Comparison of ENCODE assay signal across 10 cellular contexts in the genomic region with DNA sequence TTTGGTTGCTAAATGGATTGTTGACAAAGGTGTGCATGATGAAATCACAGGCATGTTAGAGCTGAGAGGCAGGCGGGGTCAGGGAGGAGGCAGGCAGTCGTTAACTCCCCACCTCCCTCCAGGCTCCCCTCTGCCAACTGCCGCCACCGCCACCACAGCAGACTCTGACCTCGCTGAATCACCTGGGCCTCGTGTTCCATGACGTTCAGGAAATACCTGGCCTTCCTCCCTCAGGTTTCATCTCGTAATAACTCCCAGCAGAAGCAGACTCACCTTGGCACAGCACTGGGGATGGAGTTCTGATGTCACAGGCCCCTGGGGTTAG.
A peak's percentile ranks its signal among the peaks of the same experiment; 100 is the strongest.
DNase-seq lines count a peak whose midpoint lies in the region; ATAC-seq and TF ChIP-seq lines count a peak whose summit lies in the region.
"Had no signal": no experiment of that assay in that cellular context is flagged by ENCODE, and none has a peak within 500 bp of the region (broad histone marks: within the 10 kb centered on the region; RNA-seq: fewer than 3 reads in every experiment).

No MANE protein-coding gene starts in this region.

- H3K27me3 Mint-ChIP-seq in naive thymus-derived CD8-positive, alpha-beta T cell = no peaks in the 10 kb centered on the region
- peaks cover under 1 to 6% (median 3%) of the 10 kb centered on the region in 3 donors for H3K27me3 Mint-ChIP-seq in CD14-positive monocyte (ENCODE audit: low read depth in 3 of 3)
- peaks cover 0 to 17% of the 10 kb centered on the region in 2 donors for H3K27me3 Mint-ChIP-seq in effector memory CD8-positive, alpha-beta T cell

- no peak overlapping the region for H3K4me3 Mint-ChIP-seq in naive thymus-derived CD8-positive, alpha-beta T cell
- no peak overlapping the region for H3K4me3 Mint-ChIP-seq in CD14-positive monocyte
- no peak overlapping the region for H3K4me3 Mint-ChIP-seq in effector memory CD8-positive, alpha-beta T cell
- H3K4me3 Mint-ChIP-seq: activated T-helper 17 cell treated with anti-CD3 and anti-CD28 coated beads, Interleukin-2, amount 50 U/mL, for 72 hours had no signal

- TF ChIP-seq CTCF in epithelial cell of esophagus (IDR thresholded peaks at IDR 0.05; ENCODE audit: insufficient read depth, low read depth, low read length, missing control alignments) (no peak), CD14-positive monocyte (IDR thresholded peaks at IDR 0.05) (no peak)

- POLR2A ChIA-PET in naive thymus-derived CD8-positive, alpha-beta T cell (lab: Charles Lee) = no interaction called here

- DNase-seq in HPDE6-E6E7 (ENCODE audit: extremely low spot score) (peak; percentile 59), NCI-H2196 treated with DMSO at 0.1 percent for 48 hours (lab: John Stamatoyannopoulos, UW; ENCODE audit: unreplicated experiment) (peak; percentile 26), epithelial cell of esophagus (ENCODE audit: low read depth) (peak; percentile 99), mucosa of gallbladder (ENCODE audit: low spot score) (peak; percentile 87), NCI-H128 (lab: John Stamatoyannopoulos, UW; ENCODE audit: unreplicated experiment) (no peak), CD14-positive monocyte (ENCODE audit: low spot score) (no peak)
- no peak for DNase-seq in naive thymus-derived CD8-positive, alpha-beta T cell
- DNase-seq in effector memory CD8-positive, alpha-beta T cell = no peak
- DNase-seq: GDM1 had no signal

- intact Hi-C loops in CD14-positive monocyte (cut with micrococcal nuclease) = loop anchor here in 1 of 2 donors (10.0 kb wide), 1 partner anchor 514 kb away; the partner anchor contains the start of gene SLC7A1

- no peak overlapping the region for H3K4me3 ChIP-seq in epithelial cell of esophagus (ENCODE audit: low read length)

- no peak for ATAC-seq in naive thymus-derived CD8-positive, alpha-beta T cell
- no peak for ATAC-seq in effector memory CD8-positive, alpha-beta T cell (replicated peaks)
- ATAC-seq: activated T-helper 17 cell treated with anti-CD3 and anti-CD28 coated beads, Interleukin-2, amount 50 U/mL, for 72 hours had no signal

- H3K27ac Mint-ChIP-seq in naive thymus-derived CD8-positive, alpha-beta T cell = peak overlapping the region in 2 of 10 donors; percentile 39 to 68
- H3K27ac Mint-ChIP-seq in CD14-positive monocyte = no peak overlapping the region
- no peak overlapping the region for H3K27ac Mint-ChIP-seq in effector memory CD8-positive, alpha-beta T cell
- H3K27ac Mint-ChIP-seq: activated T-helper 17 cell treated with anti-CD3 and anti-CD28 coated beads, Interleukin-2, amount 50 U/mL, for 72 hours had no signal

- H3K36me3 Mint-ChIP-seq in naive thymus-derived CD8-positive, alpha-beta T cell = no peaks in the 10 kb centered on the region
- H3K36me3 Mint-ChIP-seq in CD14-positive monocyte = no peaks in the 10 kb centered on the region
- H3K36me3 Mint-ChIP-seq in effector memory CD8-positive, alpha-beta T cell (ENCODE audit: insufficient read depth) = peaks cover 5% of the 10 kb centered on the region

- peaks cover 7 to 11% (median 9%) of the 10 kb centered on the region in 4 donors for H3K4me1 Mint-ChIP-seq in naive thymus-derived CD8-positive, alpha-beta T cell
- peaks cover 37% of the 10 kb centered on the region for H3K4me1 Mint-ChIP-seq in CD14-positive monocyte
- peaks cover 3 to 12% of the 10 kb centered on the region in 2 donors for H3K4me1 Mint-ChIP-seq in effector memory CD8-positive, alpha-beta T cell (ENCODE audit: low read depth in 2 of 2)

- no peaks in the 10 kb centered on the region for H3K9me3 Mint-ChIP-seq in naive thymus-derived CD8-positive, alpha-beta T cell
- H3K9me3 Mint-ChIP-seq in CD14-positive monocyte = peaks cover 0 to 2% (median 0%) of the 10 kb centered on the region in 7 donors
- H3K9me3 Mint-ChIP-seq in effector memory CD8-positive, alpha-beta T cell = no peaks in the 10 kb centered on the region
- H3K9me3 Mint-ChIP-seq: activated T-helper 17 cell treated with anti-CD3 and anti-CD28 coated beads, Interleukin-2, amount 50 U/mL, for 72 hours had no signal

Comparison
In these comparisons a context has a peak if more than half of its experiments do, and no peak if none do; other contexts are left out.
1. DNase-seq: peak in HPDE6-E6E7 (single experiment), NCI-H2196 treated with DMSO at 0.1 percent for 48 hours (single experiment), epithelial cell of esophagus (single experiment) and mucosa of gallbladder (single experiment); none in NCI-H128 (single experiment), naive thymus-derived CD8-positive, alpha-beta T cell (0 of 10), CD14-positive monocyte (single experiment) and effector memory CD8-positive, alpha-beta T cell (0 of 3).